Comparison of ENCODE assay signal across 25 cellular contexts in genomic region chr20:62943396-62943795, GRCh38.
"Had no signal": no experiment of that assay in that cellular context is flagged by ENCODE, and none has a peak within 500 bp of the region (broad histone marks: within the 10 kb centered on the region; RNA-seq: fewer than 3 reads in every experiment).

No MANE protein-coding gene starts in this region.

- H3K36me3 ChIP-seq: ovary had no signal

- DNase-seq: activated CD4-positive, alpha-beta T cell treated with anti-CD3 and anti-CD28 coated beads for 4 hours; activated CD4-positive, alpha-beta T cell treated with anti-CD3 and anti-CD28 coated beads, Interleukin-2, amount 50 U/mL, for 4 hours; activated CD8-positive, alpha-beta memory T cell treated with anti-CD3 and anti-CD28 coated beads for 24 hours; activated gamma-delta T cell; activated naive CD4-positive, alpha-beta T cell treated with anti-CD3 and anti-CD28 coated beads, Interleukin-2, amount 10 ng/mL, durations not matched to agents 7 days and 5 days; activated T-cell treated with anti-CD3 and anti-CD28 coated beads, Interleukin-2, amount 50 U/mL, for 1 hour; amygdala; central memory CD4-positive, alpha-beta T cell; foreskin fibroblast; hypothalamus; immature natural killer cell; mammary epithelial cell; naive B cell; nephron progenitor cell; stimulated activated CD4-positive, alpha-beta T cell treated with anti-CD3 and anti-CD28 coated beads, Interleukin-2, amount 100 ng/mL, for 48 hours; T-helper 1 cell had no signal

- H3K27ac ChIP-seq: neutrophil, ovary, thoracic aorta had no signal

- H3K4me3 Mint-ChIP-seq: activated naive CD4-positive, alpha-beta T cell treated with anti-CD3 and anti-CD28 coated beads, Interleukin-2, amount 10 ng/mL, durations not matched to agents 7 days and 5 days; immature natural killer cell; nephron progenitor cell; stimulated activated naive CD8-positive, alpha-beta T cell treated with anti-CD3 and anti-CD28 coated beads, Interleukin-15, Interleukin-2, amounts not matched to agents 100 ng/mL and 50 ng/mL, for 24 hours; T-helper 2 cell treated with Interferon-gamma antibody and Interleukin-4, amounts not matched to agents 5 μg/mL and 100 μg/mL, for 36 hours; type B pancreatic cell had no signal

- H3K9me3 Mint-ChIP-seq: activated naive CD4-positive, alpha-beta T cell treated with anti-CD3 and anti-CD28 coated beads, Interleukin-2, amount 10 ng/mL, durations not matched to agents 7 days and 5 days; immature natural killer cell; naive B cell; stimulated activated naive CD8-positive, alpha-beta T cell treated with anti-CD3 and anti-CD28 coated beads, Interleukin-15, Interleukin-2, amounts not matched to agents 100 ng/mL and 50 ng/mL, for 24 hours; T-helper 2 cell treated with Interferon-gamma antibody and Interleukin-4, amounts not matched to agents 5 μg/mL and 100 μg/mL, for 36 hours; type B pancreatic cell had no signal

- H3K9me3 ChIP-seq: neutrophil, ovary, thoracic aorta had no signal

- H3K4me3 ChIP-seq: ovary, thoracic aorta had no signal

- H3K27me3 ChIP-seq: neutrophil, ovary had no signal

- H3K27ac Mint-ChIP-seq: activated naive CD4-positive, alpha-beta T cell treated with anti-CD3 and anti-CD28 coated beads, Interleukin-2, amount 10 ng/mL, durations not matched to agents 7 days and 5 days; immature natural killer cell; nephron progenitor cell; progenitor cell of endocrine pancreas; T-helper 2 cell treated with Interferon-gamma antibody and Interleukin-4, amounts not matched to agents 5 μg/mL and 100 μg/mL, for 36 hours; type B pancreatic cell had no signal

- ATAC-seq: esophagus mucosa, left lobe of liver had no signal

- H3K27me3 Mint-ChIP-seq: activated naive CD4-positive, alpha-beta T cell treated with anti-CD3 and anti-CD28 coated beads, Interleukin-2, amount 10 ng/mL, durations not matched to agents 7 days and 5 days; naive B cell; progenitor cell of endocrine pancreas; stimulated activated naive CD8-positive, alpha-beta T cell treated with anti-CD3 and anti-CD28 coated beads, Interleukin-15, Interleukin-2, amounts not matched to agents 100 ng/mL and 50 ng/mL, for 24 hours; type B pancreatic cell had no signal
